ENCODE assay signal across 9 cellular contexts in genomic region chr10:26430641-26431163, GRCh38. TPM values are rescaled to one million over a fixed set of nuclear protein-coding genes. Genes with fewer than 3 reads are reported as not detected.
DNase-seq lines count a peak whose midpoint lies in the region; ATAC-seq, FAIRE-seq and TF ChIP-seq lines count a peak whose summit lies in the region.
"Had no signal": no experiment of that assay in that cellular context is flagged by ENCODE, and none has a peak within 500 bp of the region (broad histone marks: within the 10 kb centered on the region; RNA-seq: fewer than 3 reads in every experiment).

No MANE protein-coding gene starts in this region.

- no peaks in the 10 kb centered on the region for H3K4me1 ChIP-seq in esophagus muscularis mucosa

- ATAC-seq in GM21390 (IDR thresholded peaks at IDR 0.05; ENCODE audit: unreplicated experiment) (peak; percentile 95), HG03565 (IDR thresholded peaks at IDR 0.05; ENCODE audit: unreplicated experiment) (peak; percentile 96)

- DNase-seq in GM12891 (ENCODE audit: insufficient read length, low spot score) (peak; percentile 28), esophagus muscularis mucosa (ENCODE audit: extremely low spot score) (peak; percentile 21), HUDEP-2 (lab: John Stamatoyannopoulos, UW; ENCODE audit: unreplicated experiment in 76 of 76) (no peak), posterior vena cava (ENCODE audit: low spot score) (no peak), KG1 (lab: John Stamatoyannopoulos, UW) (no peak), dermis blood vessel endothelial cell (no peak)

- FAIRE-seq in GM12891 (lab: Jason Lieb, UNC): peak; percentile 91

- 57% methylated on average over 4 of the region's 4 CpGs for WGBS in esophagus muscularis mucosa

- intact Hi-C loops in esophagus muscularis mucosa (cut with DNase I): no loop called here
- intact Hi-C loops in posterior vena cava (cut with DNase I): no loop called here

- no peak for TF ChIP-seq CTCF in esophagus muscularis mucosa (IDR thresholded peaks at IDR 0.05)

- H3K36me3 ChIP-seq in esophagus muscularis mucosa: no peaks in the 10 kb centered on the region

- 0 out of 2 replicates have a peak, but pooled peaks have one; percentile 20 for TF ChIP-seq POLR2A in GM12891 (IDR thresholded peaks at IDR 0.05; ENCODE audit: low read depth, low read length)
- no peak for TF ChIP-seq POLR2A in esophagus muscularis mucosa (IDR thresholded peaks at IDR 0.05; ENCODE audit: low read depth)

- TF ChIP-seq EP300 in esophagus muscularis mucosa (IDR thresholded peaks at IDR 0.05): no peak

- peak overlapping the region in 1 of 4 donors; percentile 22 for H3K27ac ChIP-seq in esophagus muscularis mucosa (replicated peaks in 1 of 4)
- H3K27ac ChIP-seq: KMS-11 had no signal

- H3K4me3 ChIP-seq in esophagus muscularis mucosa: no peak overlapping the region

- H3K27me3 ChIP-seq in esophagus muscularis mucosa: no peaks in the 10 kb centered on the region

- H3K9me3 ChIP-seq in esophagus muscularis mucosa: no peaks in the 10 kb centered on the region

TF ChIP-seq in GM12891, 5 proteins besides CTCF, POLR2A, EP300 and RAD21:
- TF ChIP-seq POLR2AphosphoS5 (IDR thresholded peaks at IDR 0.05; ENCODE audit: low read depth, low read length) (peak; percentile 38; the same call in 1 of the 2 replicates), PAX5 (IDR thresholded peaks at IDR 0.05; ENCODE audit: insufficient read depth, low read length, severe bottlenecking) (no peak), SPI1 (IDR thresholded peaks at IDR 0.05; ENCODE audit: low read depth, low read length) (peak; percentile 88)

RNA-seq across cellular contexts. Expression of gene APBB1IP, which starts 7.4 kb away (rescaled TPM):
- 52.0 TPM for polyA plus RNA-seq in GM12891 (2012; ENCODE audit: low read depth, missing spikeins)
- total RNA-seq in esophagus muscularis mucosa (1 to 10 TPM; 2.6 to 6.2 (median 5.1) TPM), posterior vena cava (10 to 100 TPM in 1 of 2 donors, 1 to 10 TPM in 1; 8.4 to 20.5 TPM), dermis blood vessel endothelial cell (0.05 and 0.17 TPM in 2 replicates)

Comparison
In these comparisons a context has a peak if more than half of its experiments do, and no peak if none do; other contexts are left out.
1. DNase-seq: peak in GM12891 (single experiment) and esophagus muscularis mucosa (single experiment); none in HUDEP-2 (0 of 76), posterior vena cava (single experiment), KG1 (single experiment) and dermis blood vessel endothelial cell (single experiment).